8 cellular contexts compared by ENCODE assay signal in the genomic region with DNA sequence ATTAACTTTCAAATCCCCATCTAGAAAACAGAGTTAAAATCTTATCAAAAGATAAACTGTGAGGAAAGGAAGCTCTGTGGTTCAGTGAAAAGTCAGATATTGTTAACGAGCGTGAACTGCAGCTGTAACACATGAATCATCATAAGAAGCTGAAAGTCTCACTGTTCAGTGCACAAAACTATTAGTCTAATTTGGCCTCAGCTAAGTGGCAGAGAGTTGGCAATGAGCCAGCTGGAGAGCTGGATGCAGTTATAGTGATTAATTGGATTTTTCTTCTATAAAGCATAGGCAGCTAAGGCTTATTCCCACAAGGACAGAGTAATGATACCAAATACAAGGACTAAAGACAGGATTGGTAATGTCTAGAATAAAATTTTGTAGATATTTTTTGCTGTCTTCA.
A peak's percentile ranks its signal among the peaks of the same experiment; 100 is the strongest.
DNase-seq lines count a peak whose midpoint lies in the region; ATAC-seq and TF ChIP-seq lines count a peak whose summit lies in the region.

No MANE protein-coding gene starts in this region.

- H3K27me3 ChIP-seq in colonic mucosa: no peaks in the 10 kb centered on the region

- no peaks in the 10 kb centered on the region for H3K9me3 ChIP-seq in colonic mucosa

- no peak overlapping the region for H3K27ac ChIP-seq in colonic mucosa

- intact Hi-C loops in colonic mucosa (cut with DNase I): no loop called here

- TF ChIP-seq CTCF in colonic mucosa (IDR thresholded peaks at IDR 0.05): no peak

- no peaks in the 10 kb centered on the region for H3K4me1 ChIP-seq in colonic mucosa

- H3K4me3 ChIP-seq in colonic mucosa: no peak overlapping the region

- no peak overlapping the region for H3K9ac ChIP-seq in colonic mucosa (ENCODE audit: low read depth in 2 of 2, low read length in 2 of 2)

- DNase-seq in EL (peak; percentile 23), NCI-H2171 treated with DMSO at 0.1 percent for 48 hours (lab: John Stamatoyannopoulos, UW) (peak; percentile 84), astrocyte of the hippocampus (ENCODE audit: low read depth, low spot score) (peak; percentile 96), mucosa of gallbladder (ENCODE audit: low spot score) (peak; percentile 41), colonic mucosa (no peak), germinal center (ENCODE audit: low spot score) (no peak)
- DNase-seq in stimulated activated naive CD8-positive, alpha-beta T cell treated with anti-CD3 and anti-CD28 coated beads, Interleukin-15, Interleukin-2, amounts not matched to agents 100 U/mL and 50 U/mL, for 24 hours: no peak

- ATAC-seq in stimulated activated naive CD8-positive, alpha-beta T cell treated with anti-CD3 and anti-CD28 coated beads, Interleukin-15, Interleukin-2, amounts not matched to agents 100 U/mL and 50 U/mL, for 24 hours: no peak
- ATAC-seq in GM18907 (IDR thresholded peaks at IDR 0.05; ENCODE audit: unreplicated experiment): no peak

- H3K36me3 ChIP-seq in colonic mucosa: no peaks in the 10 kb centered on the region

Comparison
In these comparisons a context has a peak if more than half of its experiments do, and no peak if none do; other contexts are left out.
1. DNase-seq: peak in EL (single experiment), NCI-H2171 treated with DMSO at 0.1 percent for 48 hours (single experiment), astrocyte of the hippocampus (single experiment) and mucosa of gallbladder (single experiment); none in colonic mucosa (single experiment), stimulated activated naive CD8-positive, alpha-beta T cell treated with anti-CD3 and anti-CD28 coated beads, Interleukin-15, Interleukin-2, amounts not matched to agents 100 U/mL and 50 U/mL, for 24 hours (single experiment) and germinal center (single experiment).